10 cellular contexts compared by ENCODE assay signal in the genomic region with DNA sequence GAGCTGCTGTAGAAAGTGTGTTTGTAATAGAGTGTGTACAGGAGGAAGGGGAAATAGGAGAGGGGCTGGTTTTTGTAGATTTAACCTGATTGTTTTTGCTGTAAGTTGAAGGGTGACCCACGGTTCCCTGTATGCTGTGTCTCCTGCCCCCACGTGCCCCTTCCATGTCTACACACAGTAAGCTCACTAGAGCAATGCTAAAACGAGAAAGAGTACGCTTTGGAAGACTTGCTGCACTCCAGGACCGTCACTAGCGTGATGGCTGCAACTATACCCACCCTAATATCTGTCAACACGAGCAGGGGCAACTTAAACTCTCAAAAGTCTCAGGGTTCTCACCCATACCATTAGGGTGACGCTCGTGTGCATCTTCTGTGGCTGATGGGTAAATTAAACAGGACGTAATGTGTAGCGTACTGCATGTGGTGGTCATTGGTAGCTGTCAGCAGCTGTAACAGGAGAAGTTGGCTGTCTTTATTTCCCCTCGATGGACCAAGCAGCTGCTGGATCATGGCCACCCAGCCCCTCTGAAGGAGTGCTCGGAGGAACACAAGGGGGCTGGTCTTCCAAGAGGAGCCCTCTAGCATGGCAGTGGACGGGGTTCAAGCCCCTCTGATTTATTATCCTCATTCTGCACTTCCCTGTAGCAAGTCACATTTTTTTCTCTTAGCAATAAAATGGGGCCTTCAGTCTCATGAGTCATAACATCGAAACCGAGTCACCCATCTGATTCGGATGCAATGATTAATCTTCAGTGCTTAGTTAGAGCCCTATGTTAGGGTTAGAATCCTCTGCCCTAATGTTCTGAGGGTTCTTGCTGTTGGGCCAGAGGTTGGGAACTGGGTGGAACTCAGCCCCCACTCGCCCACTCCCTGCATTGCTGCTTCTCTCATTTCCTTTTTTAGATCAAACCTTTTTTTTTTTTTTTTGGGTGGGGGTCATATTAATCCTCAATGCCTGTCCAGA. TPM values are rescaled to one million over a fixed set of nuclear protein-coding genes. Genes with fewer than 3 reads are reported as not detected.
A peak's percentile ranks its signal among the peaks of the same experiment; 100 is the strongest.
DNase-seq lines count a peak whose midpoint lies in the region; ATAC-seq and TF ChIP-seq lines count a peak whose summit lies in the region.
"Had no signal": no experiment of that assay in that cellular context is flagged by ENCODE, and none has a peak within 500 bp of the region (broad histone marks: within the 10 kb centered on the region; RNA-seq: fewer than 3 reads in every experiment).

No MANE protein-coding gene starts in this region.

- peaks cover 95% of the 10 kb centered on the region for H3K36me3 Mint-ChIP-seq in activated CD4-positive, alpha-beta T cell treated with anti-CD3 and anti-CD28 coated beads for 36 hours (ENCODE audit: low read depth)
- H3K36me3 Mint-ChIP-seq in T-helper 17 cell (ENCODE audit: low read depth): peaks cover 14% of the 10 kb centered on the region
- H3K36me3 Mint-ChIP-seq in stimulated activated effector memory CD8-positive, alpha-beta T cell treated with anti-CD3 and anti-CD28 coated beads, Interleukin-12 subunit alpha, Interleukin-12 subunit beta, amount 100 ng/mL, for 72 hours: peaks cover 100% of the 10 kb centered on the region

- H3K4me3 Mint-ChIP-seq in activated CD4-positive, alpha-beta T cell treated with anti-CD3 and anti-CD28 coated beads for 36 hours: peak overlapping the region; percentile 30
- H3K4me3 Mint-ChIP-seq in T-helper 17 cell: peak overlapping the region; percentile 83
- H3K4me3 Mint-ChIP-seq in stimulated activated effector memory CD8-positive, alpha-beta T cell treated with anti-CD3 and anti-CD28 coated beads, Interleukin-12 subunit alpha, Interleukin-12 subunit beta, amount 100 ng/mL, for 72 hours: peak overlapping the region; percentile 29

- peak; percentile 6 for TF ChIP-seq POLR2A in erythroblast (IDR thresholded peaks at IDR 0.05; ENCODE audit: low read length)

- POLR2A ChIA-PET in activated CD4-positive, alpha-beta T cell treated with anti-CD3 and anti-CD28 coated beads for 36 hours (lab: Charles Lee): interaction anchor here (0.7 to 1.0 kb wide), 3 partner anchors 9 to 11 kb away, joined by 3 to 6 read pairs (median 4); no protein-coding TSS in a partner anchor

- peak overlapping the region; percentile 79 for H3K27ac Mint-ChIP-seq in activated CD4-positive, alpha-beta T cell treated with anti-CD3 and anti-CD28 coated beads for 36 hours
- peak overlapping the region; percentile 98 for H3K27ac Mint-ChIP-seq in T-helper 17 cell
- peak overlapping the region; percentile 93 for H3K27ac Mint-ChIP-seq in stimulated activated effector memory CD8-positive, alpha-beta T cell treated with anti-CD3 and anti-CD28 coated beads, Interleukin-12 subunit alpha, Interleukin-12 subunit beta, amount 100 ng/mL, for 72 hours

- no peaks in the 10 kb centered on the region for H3K9me3 ChIP-seq in T-helper 17 cell (ENCODE audit: control insufficient read depth, low read length, poor library complexity, severe bottlenecking)

- H3K9me3 Mint-ChIP-seq in activated CD4-positive, alpha-beta T cell treated with anti-CD3 and anti-CD28 coated beads for 36 hours (ENCODE audit: low read depth): no peaks in the 10 kb centered on the region
- H3K9me3 Mint-ChIP-seq in stimulated activated effector memory CD8-positive, alpha-beta T cell treated with anti-CD3 and anti-CD28 coated beads, Interleukin-12 subunit alpha, Interleukin-12 subunit beta, amount 100 ng/mL, for 72 hours: no peaks in the 10 kb centered on the region

- peaks cover 96% of the 10 kb centered on the region for H3K4me1 Mint-ChIP-seq in activated CD4-positive, alpha-beta T cell treated with anti-CD3 and anti-CD28 coated beads for 36 hours
- peaks cover 88% of the 10 kb centered on the region for H3K4me1 Mint-ChIP-seq in T-helper 17 cell
- peaks cover 99% of the 10 kb centered on the region for H3K4me1 Mint-ChIP-seq in stimulated activated effector memory CD8-positive, alpha-beta T cell treated with anti-CD3 and anti-CD28 coated beads, Interleukin-12 subunit alpha, Interleukin-12 subunit beta, amount 100 ng/mL, for 72 hours

- intact Hi-C loops in activated CD4-positive, alpha-beta T cell treated with anti-CD3 and anti-CD28 coated beads for 36 hours (cut with DNase I, micrococcal nuclease): no loop called here

- no peak for DNase-seq in activated CD4-positive, alpha-beta T cell treated with anti-CD3 and anti-CD28 coated beads for 36 hours
- DNase-seq in activated CD4-positive, alpha-beta T cell treated with anti-CD3 and anti-CD28 coated beads for 1 hour: no peak
- DNase-seq in T-helper 17 cell: no peak
- no peak for DNase-seq in erythroblast (lab: John Stamatoyannopoulos, UW)
- DNase-seq in stimulated activated effector memory CD8-positive, alpha-beta T cell treated with anti-CD3 and anti-CD28 coated beads, Interleukin-12 subunit alpha, Interleukin-12 subunit beta, amount 100 ng/mL, for 72 hours (ENCODE audit: low spot score in 2 of 2): no peak
- DNase-seq in NK-92 (lab: John Stamatoyannopoulos, UW; ENCODE audit: unreplicated experiment): no peak
- DNase-seq: cerebellar nuclear complex, NCI-H69 had no signal

- peak; percentile 73 for ATAC-seq in activated CD4-positive, alpha-beta T cell treated with anti-CD3 and anti-CD28 coated beads for 36 hours
- peak; percentile 35 for ATAC-seq in T-helper 17 cell
- peak; percentile 87 for ATAC-seq in stimulated activated effector memory CD8-positive, alpha-beta T cell treated with anti-CD3 and anti-CD28 coated beads, Interleukin-12 subunit alpha, Interleukin-12 subunit beta, amount 100 ng/mL, for 72 hours
- ATAC-seq in HG02623 (IDR thresholded peaks at IDR 0.05; ENCODE audit: unreplicated experiment): no peak
- ATAC-seq in HG03439 (IDR thresholded peaks at IDR 0.05; ENCODE audit: unreplicated experiment): no peak

- no peaks in the 10 kb centered on the region for H3K27me3 Mint-ChIP-seq in activated CD4-positive, alpha-beta T cell treated with anti-CD3 and anti-CD28 coated beads for 36 hours
- no peaks in the 10 kb centered on the region for H3K27me3 Mint-ChIP-seq in T-helper 17 cell

- CTCF ChIA-PET in activated CD4-positive, alpha-beta T cell treated with anti-CD3 and anti-CD28 coated beads for 36 hours (lab: Charles Lee): interaction anchor here (2.1 kb wide), 1 partner anchor 11 kb away, joined by 14 read pairs; no protein-coding TSS in a partner anchor

RNA-seq across cellular contexts. Expression of a gene that starts 14.0 kb away (rescaled TPM):
- 100 to 1,000 TPM; 357 to 369 TPM for total RNA-seq in activated CD4-positive, alpha-beta T cell treated with anti-CD3 and anti-CD28 coated beads for 36 hours
- total RNA-seq in T-helper 17 cell: 100 to 1,000 TPM; 197 to 225 TPM

RNA-seq across cellular contexts. Expression of a gene that starts 33.4 kb away (rescaled TPM):
- total RNA-seq in activated CD4-positive, alpha-beta T cell treated with anti-CD3 and anti-CD28 coated beads for 36 hours: 1 to 10 TPM; 7.1 to 8.4 TPM
- 10 to 100 TPM in 1 of 2 donors, 1 to 10 TPM in 1; 7.8 to 10.7 TPM for total RNA-seq in T-helper 17 cell

Comparison
In these comparisons a context has a peak if more than half of its experiments do, and no peak if none do; other contexts are left out.
1. ATAC-seq: peak in activated CD4-positive, alpha-beta T cell treated with anti-CD3 and anti-CD28 coated beads for 36 hours (single experiment), T-helper 17 cell (single experiment) and stimulated activated effector memory CD8-positive, alpha-beta T cell treated with anti-CD3 and anti-CD28 coated beads, Interleukin-12 subunit alpha, Interleukin-12 subunit beta, amount 100 ng/mL, for 72 hours (single experiment); none in HG02623 (single experiment) and HG03439 (single experiment).
2. H3K4me3 Mint-ChIP-seq: peak in every context shown above with its lines; median percentile 83 in T-helper 17 cell; 30 in activated CD4-positive, alpha-beta T cell treated with anti-CD3 and anti-CD28 coated beads for 36 hours; 29 in stimulated activated effector memory CD8-positive, alpha-beta T cell treated with anti-CD3 and anti-CD28 coated beads, Interleukin-12 subunit alpha, Interleukin-12 subunit beta, amount 100 ng/mL, for 72 hours.
3. Peak in every context shown above with its lines, with median percentiles within 50 percentile points of each other: H3K27ac Mint-ChIP-seq.